In genomic region chr5:170049713-170050112, GRCh38 we compare ENCODE assay signal across 38 cellular contexts. TPM values are rescaled to one million over a fixed set of nuclear protein-coding genes. Genes with fewer than 3 reads are reported as not detected.
"Had no signal": no experiment of that assay in that cellular context is flagged by ENCODE, and none has a peak within 500 bp of the region (broad histone marks: within the 10 kb centered on the region; RNA-seq: fewer than 3 reads in every experiment).

No MANE protein-coding gene starts in this region.

- H3K27me3 ChIP-seq: adrenal gland, body of pancreas, brain microvascular endothelial cell had no signal

- H3K4me1 ChIP-seq: adrenal gland, body of pancreas had no signal

- H3K4me3 Mint-ChIP-seq: activated B cell treated with CpG ODN at 0.5 μM for 24 hours; activated CD4-positive, alpha-beta memory T cell treated with anti-CD3 and anti-CD28 coated beads for 36 hours; activated CD4-positive, alpha-beta T cell treated with anti-CD3 and anti-CD28 coated beads, Interleukin-2, amount 10 ng/mL, durations not matched to agents 24 days and 14 days; activated CD8-positive, alpha-beta T cell treated with anti-CD3 and anti-CD28 coated beads for 36 hours; activated naive CD4-positive, alpha-beta T cell treated with anti-CD3 and anti-CD28 coated beads for 36 hours; activated naive CD8-positive, alpha-beta T cell treated with anti-CD3 and anti-CD28 coated beads for 36 hours; activated T-cell treated with anti-CD3 and anti-CD28 coated beads, Interleukin-2, amount 50 U/mL, for 4 hours; activated T-cell treated with anti-CD3 and anti-CD28 coated beads, Interleukin-2, amount 50 U/mL, for 72 hours; activated T-helper 1 cell treated with anti-CD3 and anti-CD28 coated beads, Interleukin-12 subunit alpha, Interleukin-12 subunit beta, Interleukin-2, Interleukin-4 antibody, amounts not matched to agents 30 ng/mL and 10 ng/mL and 1 ng/mL, durations not matched to agents 14 hours and 24 hours and 36 hours; activated T-helper 17 cell treated with anti-CD3 and anti-CD28 coated beads, Interleukin-2, amount 50 U/mL, for 72 hours; T-helper 1 cell treated with Interleukin-12 subunit alpha and Interleukin-12 subunit beta and Interleukin-4 antibody, amounts not matched to agents 30 μg/mL and 1 μg/mL, for 36 hours; T-helper 2 cell treated with Interferon-gamma antibody and Interleukin-4, amounts not matched to agents 5 μg/mL and 100 μg/mL, for 36 hours had no signal

- H3K9me3 Mint-ChIP-seq: activated B cell treated with CpG ODN at 0.5 μM for 24 hours; activated CD4-positive, alpha-beta memory T cell treated with anti-CD3 and anti-CD28 coated beads for 36 hours; activated CD4-positive, alpha-beta T cell treated with anti-CD3 and anti-CD28 coated beads, Interleukin-2, amount 10 ng/mL, durations not matched to agents 24 days and 14 days; activated CD8-positive, alpha-beta T cell treated with anti-CD3 and anti-CD28 coated beads for 36 hours; activated naive CD4-positive, alpha-beta T cell treated with anti-CD3 and anti-CD28 coated beads for 36 hours; activated naive CD4-positive, alpha-beta T cell treated with anti-CD3 and anti-CD28 coated beads, Interleukin-2, amount 50 U/mL, for 72 hours; activated naive CD8-positive, alpha-beta T cell treated with anti-CD3 and anti-CD28 coated beads for 36 hours; activated T-cell treated with anti-CD3 and anti-CD28 coated beads, Interleukin-2, amount 50 U/mL, for 4 hours; activated T-cell treated with anti-CD3 and anti-CD28 coated beads, Interleukin-2, amount 50 U/mL, for 72 hours; activated T-helper 1 cell treated with anti-CD3 and anti-CD28 coated beads, Interleukin-12 subunit alpha, Interleukin-12 subunit beta, Interleukin-2, Interleukin-4 antibody, amounts not matched to agents 30 ng/mL and 10 ng/mL and 1 ng/mL, durations not matched to agents 14 hours and 24 hours and 36 hours; activated T-helper 17 cell treated with anti-CD3 and anti-CD28 coated beads, Interleukin-2, amount 50 U/mL, for 72 hours; T-helper 1 cell treated with Interleukin-12 subunit alpha and Interleukin-12 subunit beta and Interleukin-4 antibody, amounts not matched to agents 30 μg/mL and 1 μg/mL, for 36 hours; T-helper 2 cell treated with Interferon-gamma antibody and Interleukin-4, amounts not matched to agents 5 μg/mL and 100 μg/mL, for 36 hours had no signal

- H3K4me3 ChIP-seq: adrenal gland, body of pancreas had no signal

- DNase-seq: activated B cell treated with CpG ODN at 0.5 μM for 24 hours; activated CD4-positive, alpha-beta memory T cell treated with anti-CD3 and anti-CD28 coated beads for 36 hours; activated CD4-positive, alpha-beta T cell treated with anti-CD3 and anti-CD28 coated beads for 4 hours; activated CD4-positive, alpha-beta T cell treated with anti-CD3 and anti-CD28 coated beads, Interleukin-2, amount 10 ng/mL, durations not matched to agents 24 days and 14 days; activated CD4-positive, alpha-beta T cell treated with anti-CD3 and anti-CD28 coated beads, Interleukin-2, amount 50 U/mL, for 1 hour; activated CD4-positive, alpha-beta T cell treated with anti-CD3 and anti-CD28 coated beads, Interleukin-2, amount 50 U/mL, for 4 hours; activated CD4-positive, CD25-positive, alpha-beta regulatory T cell treated with anti-CD3 and anti-CD28 coated beads, Interleukin-2, amount 50 U/mL, for 72 hours; activated CD8-positive, alpha-beta T cell treated with anti-CD3 and anti-CD28 coated beads for 36 hours; activated effector memory CD4-positive, alpha-beta T cell treated with anti-CD3 and anti-CD28 coated beads, Interleukin-2, amount 50 U/mL, for 16 hours; activated gamma-delta T cell treated with Interleukin-2 at 50 U/mL for 16 hours; activated naive CD4-positive, alpha-beta T cell; activated naive CD4-positive, alpha-beta T cell treated with anti-CD3 and anti-CD28 coated beads for 36 hours; activated naive CD4-positive, alpha-beta T cell treated with anti-CD3 and anti-CD28 coated beads, Interleukin-2, amount 50 U/mL, for 16 hours; activated naive CD8-positive, alpha-beta T cell treated with anti-CD3 and anti-CD28 coated beads for 36 hours; activated T-cell treated with anti-CD3 and anti-CD28 coated beads for 4 hours; activated T-cell treated with anti-CD3 and anti-CD28 coated beads, Interleukin-2, amount 50 U/mL, for 1 hour; activated T-cell treated with anti-CD3 and anti-CD28 coated beads, Interleukin-2, amount 50 U/mL, for 4 hours; activated T-cell treated with anti-CD3 and anti-CD28 coated beads, Interleukin-2, amount 50 U/mL, for 72 hours; adrenal gland; amniotic stem cell; aorta; body of pancreas; brain microvascular endothelial cell; central memory CD4-positive, alpha-beta T cell; SW 1271; T-helper 1 cell; T-helper 2 cell; T-helper 9 cell had no signal

- H3K27ac ChIP-seq: adrenal gland, body of pancreas, brain microvascular endothelial cell, VCaP had no signal

- H3K4me1 Mint-ChIP-seq: activated B cell treated with CpG ODN at 0.5 μM for 24 hours; activated CD4-positive, alpha-beta T cell treated with anti-CD3 and anti-CD28 coated beads, Interleukin-2, amount 10 ng/mL, durations not matched to agents 24 days and 14 days; activated naive CD8-positive, alpha-beta T cell treated with anti-CD3 and anti-CD28 coated beads for 36 hours had no signal

- H3K9me3 ChIP-seq: adrenal gland, body of pancreas had no signal

- H3K36me3 ChIP-seq: adrenal gland, brain microvascular endothelial cell had no signal

- ATAC-seq: activated CD8-positive, alpha-beta T cell treated with anti-CD3 and anti-CD28 coated beads for 36 hours; activated naive CD4-positive, alpha-beta T cell treated with anti-CD3 and anti-CD28 coated beads, Interleukin-2, amount 50 U/mL, for 72 hours; activated T-cell treated with anti-CD3 and anti-CD28 coated beads, Interleukin-2, amount 50 U/mL, for 4 hours; activated T-cell treated with anti-CD3 and anti-CD28 coated beads, Interleukin-2, amount 50 U/mL, for 72 hours; activated T-helper 17 cell treated with anti-CD3 and anti-CD28 coated beads, Interleukin-2, amount 50 U/mL, for 72 hours; body of pancreas had no signal

- H3K27me3 Mint-ChIP-seq: activated B cell treated with CpG ODN at 0.5 μM for 24 hours; activated CD4-positive, alpha-beta memory T cell treated with anti-CD3 and anti-CD28 coated beads for 36 hours; activated CD4-positive, alpha-beta T cell treated with anti-CD3 and anti-CD28 coated beads, Interleukin-2, amount 10 ng/mL, durations not matched to agents 24 days and 14 days; activated CD8-positive, alpha-beta T cell treated with anti-CD3 and anti-CD28 coated beads for 36 hours; activated naive CD8-positive, alpha-beta T cell treated with anti-CD3 and anti-CD28 coated beads for 36 hours; activated T-helper 17 cell treated with anti-CD3 and anti-CD28 coated beads, Interleukin-2, amount 50 U/mL, for 72 hours had no signal

- H3K27ac Mint-ChIP-seq: activated B cell treated with CpG ODN at 0.5 μM for 24 hours; activated CD4-positive, alpha-beta memory T cell treated with anti-CD3 and anti-CD28 coated beads for 36 hours; activated CD4-positive, alpha-beta T cell treated with anti-CD3 and anti-CD28 coated beads, Interleukin-2, amount 10 ng/mL, durations not matched to agents 24 days and 14 days; activated CD8-positive, alpha-beta T cell treated with anti-CD3 and anti-CD28 coated beads for 36 hours; activated naive CD4-positive, alpha-beta T cell treated with anti-CD3 and anti-CD28 coated beads for 36 hours; activated naive CD8-positive, alpha-beta T cell treated with anti-CD3 and anti-CD28 coated beads for 36 hours; activated T-cell treated with anti-CD3 and anti-CD28 coated beads, Interleukin-2, amount 50 U/mL, for 72 hours; activated T-helper 1 cell treated with anti-CD3 and anti-CD28 coated beads, Interleukin-12 subunit alpha, Interleukin-12 subunit beta, Interleukin-2, Interleukin-4 antibody, amounts not matched to agents 30 ng/mL and 10 ng/mL and 1 ng/mL, durations not matched to agents 14 hours and 24 hours and 36 hours; activated T-helper 17 cell treated with anti-CD3 and anti-CD28 coated beads, Interleukin-2, amount 50 U/mL, for 72 hours; T-helper 1 cell treated with Interleukin-12 subunit alpha and Interleukin-12 subunit beta and Interleukin-4 antibody, amounts not matched to agents 30 μg/mL and 1 μg/mL, for 36 hours; T-helper 2 cell treated with Interferon-gamma antibody and Interleukin-4, amounts not matched to agents 5 μg/mL and 100 μg/mL, for 36 hours had no signal

RNA-seq across cellular contexts. Expression of gene FOXI1, which starts 56.0 kb away (rescaled TPM):
- total RNA-seq: activated B cell treated with CpG ODN at 0.5 μM for 24 hours; activated CD4-positive, alpha-beta memory T cell treated with anti-CD3 and anti-CD28 coated beads for 36 hours; activated CD8-positive, alpha-beta memory T cell treated with anti-CD3 and anti-CD28 coated beads for 36 hours; activated CD8-positive, alpha-beta T cell treated with anti-CD3 and anti-CD28 coated beads for 36 hours; activated naive CD4-positive, alpha-beta T cell treated with anti-CD3 and anti-CD28 coated beads for 36 hours; activated naive CD4-positive, alpha-beta T cell treated with anti-CD3 and anti-CD28 coated beads, Interleukin-2, amount 50 U/mL, for 72 hours; activated naive CD8-positive, alpha-beta T cell treated with anti-CD3 and anti-CD28 coated beads for 36 hours; activated T-cell treated with anti-CD3 and anti-CD28 coated beads, Interleukin-2, amount 50 U/mL, for 4 hours; activated T-cell treated with anti-CD3 and anti-CD28 coated beads, Interleukin-2, amount 50 U/mL, for 72 hours; activated T-helper 1 cell treated with anti-CD3 and anti-CD28 coated beads, Interleukin-12 subunit alpha, Interleukin-12 subunit beta, Interleukin-2, Interleukin-4 antibody, amounts not matched to agents 30 ng/mL and 10 ng/mL and 1 ng/mL, durations not matched to agents 14 hours and 24 hours and 36 hours; activated T-helper 17 cell treated with anti-CD3 and anti-CD28 coated beads, Interleukin-2, amount 50 U/mL, for 72 hours; adrenal gland; aorta; astrocyte; body of pancreas; cardiac septum; cerebellum had no signal
- polyA plus RNA-seq: adrenal gland, aorta had no signal
